Comparison of ENCODE assay signal across 15 cellular contexts in genomic region chr3:50408445-50408953, GRCh38. TPM values are rescaled to one million over a fixed set of nuclear protein-coding genes. Genes with fewer than 3 reads are reported as not detected.
DNase-seq lines count a peak whose midpoint lies in the region; ATAC-seq and TF ChIP-seq lines count a peak whose summit lies in the region.
"Had no signal": no experiment of that assay in that cellular context is flagged by ENCODE, and none has a peak within 500 bp of the region (broad histone marks: within the 10 kb centered on the region; RNA-seq: fewer than 3 reads in every experiment).

No MANE protein-coding gene starts in this region.

- no peak overlapping the region for H3K4me3 Mint-ChIP-seq in effector memory CD8-positive, alpha-beta T cell
- H3K4me3 Mint-ChIP-seq: CD14-positive monocyte; CD8-positive, alpha-beta T cell had no signal

- H3K27me3 Mint-ChIP-seq in effector memory CD8-positive, alpha-beta T cell: no peaks in the 10 kb centered on the region

- 65 to 70% methylated on average over 10 to 14 of the region's 15 CpGs for WGBS in body of pancreas, 2 donors

- no peaks in the 10 kb centered on the region for H3K4me1 ChIP-seq in body of pancreas

- no peak for ATAC-seq in body of pancreas
- no peak for ATAC-seq in effector memory CD8-positive, alpha-beta T cell (replicated peaks)
- ATAC-seq: CD8-positive, alpha-beta T cell had no signal

- H3K9me3 Mint-ChIP-seq in effector memory CD8-positive, alpha-beta T cell: peaks cover 0 to 4% of the 10 kb centered on the region in 2 donors
- H3K9me3 Mint-ChIP-seq: CD8-positive, alpha-beta T cell had no signal

- H3K27ac ChIP-seq in body of pancreas: no peak overlapping the region
- H3K27ac ChIP-seq: 22Rv1 had no signal

- no peak overlapping the region for H3K4me3 ChIP-seq in body of pancreas

- intact Hi-C loops in body of pancreas (cut with DNase I): no loop called here

- H3K36me3 ChIP-seq in body of pancreas (replicated peaks in 1 of 2; ENCODE audit: insufficient read depth in 1 of 2, low read depth in 2 of 2): no peaks in the 10 kb centered on the region

- TF ChIP-seq CTCF in body of pancreas (IDR thresholded peaks at IDR 0.05): no peak

- H3K9me3 ChIP-seq in body of pancreas: no peaks in the 10 kb centered on the region

- peak; percentile 4 for DNase-seq in DMS79 treated with DMSO at 0.1 percent for 48 hours (lab: John Stamatoyannopoulos, UW)
- no peak for DNase-seq in DMS79 (lab: John Stamatoyannopoulos, UW)
- peak; percentile 37 for DNase-seq in NCI-H1092 (lab: John Stamatoyannopoulos, UW)
- DNase-seq in body of pancreas: peak in 3 of 4 donors; percentile 30 to 44 (median 35)
- DNase-seq in retina: peak; percentile 39
- no peak for DNase-seq in epidermal melanocyte (ENCODE audit: insufficient read length, low spot score)
- no peak for DNase-seq in effector memory CD8-positive, alpha-beta T cell
- no peak for DNase-seq in NCI-H446 treated with DMSO at 0.1 percent for 48 hours (lab: John Stamatoyannopoulos, UW)
- DNase-seq: CD8-positive, alpha-beta T cell; COR-L47; DMS153; HCEC 1CT; IMR-90 had no signal

- no peak for TF ChIP-seq POLR2A in body of pancreas (IDR thresholded peaks at IDR 0.05)

- H3K27me3 ChIP-seq in body of pancreas: no peaks in the 10 kb centered on the region

- no peak overlapping the region for H3K27ac Mint-ChIP-seq in effector memory CD8-positive, alpha-beta T cell
- H3K27ac Mint-ChIP-seq: CD14-positive monocyte; CD8-positive, alpha-beta T cell had no signal

- peaks cover 9 to 10% of the 10 kb centered on the region in 2 donors for H3K4me1 Mint-ChIP-seq in effector memory CD8-positive, alpha-beta T cell (ENCODE audit: low read depth in 2 of 2)
- H3K4me1 Mint-ChIP-seq: CD14-positive monocyte had no signal

- H3K36me3 Mint-ChIP-seq in effector memory CD8-positive, alpha-beta T cell (ENCODE audit: insufficient read depth): peaks cover 13% of the 10 kb centered on the region
- H3K36me3 Mint-ChIP-seq: CD14-positive monocyte; CD8-positive, alpha-beta T cell had no signal

RNA-seq across cellular contexts. Expression of gene TMEM115, which starts 49.2 kb away (rescaled TPM):
- total RNA-seq in body of pancreas: 10 to 100 TPM; 39.4 to 54.1 TPM

RNA-seq across cellular contexts. Expression of gene CYB561D2, which starts 57.8 kb away (rescaled TPM):
- total RNA-seq in body of pancreas: 10 to 100 TPM; 11.4 to 29.0 TPM

RNA-seq across cellular contexts. Expression of gene NPRL2, which starts 57.9 kb away (rescaled TPM):
- total RNA-seq in body of pancreas: 10 to 100 TPM; 27.0 to 30.9 TPM

Comparison
In these comparisons a context has a peak if more than half of its experiments do, and no peak if none do; other contexts are left out.
1. DNase-seq: peak in DMS79 treated with DMSO at 0.1 percent for 48 hours (single experiment), NCI-H1092 (single experiment), body of pancreas (3 of 4) and retina (single experiment); none in DMS79 (single experiment), epidermal melanocyte (single experiment), effector memory CD8-positive, alpha-beta T cell (0 of 3) and NCI-H446 treated with DMSO at 0.1 percent for 48 hours (single experiment).